1 cellular context compared by ENCODE assay signal in the genomic region with DNA sequence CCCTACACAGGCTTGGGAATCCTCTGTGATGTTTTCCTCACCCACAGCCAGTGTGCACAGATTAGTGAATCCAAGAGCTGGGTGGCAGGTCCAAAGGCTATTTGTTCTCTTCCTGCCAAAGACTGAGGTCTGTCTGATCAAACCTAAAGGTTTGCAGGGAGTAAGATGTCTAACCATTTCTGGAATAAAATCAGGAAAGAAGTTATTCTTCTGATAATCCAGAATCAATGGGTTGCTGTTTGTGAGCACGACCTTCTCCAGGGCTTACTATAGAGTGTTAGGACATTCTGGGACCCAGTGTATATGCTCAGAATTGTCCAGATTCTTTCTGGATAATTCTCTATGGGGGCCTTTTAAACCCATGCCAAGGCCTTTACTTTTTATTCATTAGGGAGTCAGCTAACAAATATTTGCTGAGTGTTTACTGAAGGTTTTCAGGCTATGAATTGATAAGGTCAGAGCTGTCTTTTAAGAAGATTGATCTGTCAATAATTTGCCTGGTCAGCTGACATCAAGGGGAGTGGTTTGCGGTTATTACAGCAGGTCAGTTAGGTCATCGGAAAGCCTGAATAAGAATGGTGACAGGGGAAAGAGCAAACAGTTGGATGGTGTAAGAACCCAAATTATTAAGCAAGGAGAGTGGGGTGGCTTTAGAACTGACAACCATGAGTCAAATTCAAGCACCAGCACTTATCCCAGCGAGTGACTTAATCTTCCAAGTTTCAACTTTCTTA.
A peak's percentile ranks its signal among the peaks of the same experiment; 100 is the strongest.
TF ChIP-seq lines count a peak whose summit lies in the region.

No MANE protein-coding gene starts in this region.

TF ChIP-seq in HepG2, 621 proteins besides CTCF, POLR2A, EP300 and RAD21 (continued from another document and continues in another):
- TF ChIP-seq, protein P1, sequence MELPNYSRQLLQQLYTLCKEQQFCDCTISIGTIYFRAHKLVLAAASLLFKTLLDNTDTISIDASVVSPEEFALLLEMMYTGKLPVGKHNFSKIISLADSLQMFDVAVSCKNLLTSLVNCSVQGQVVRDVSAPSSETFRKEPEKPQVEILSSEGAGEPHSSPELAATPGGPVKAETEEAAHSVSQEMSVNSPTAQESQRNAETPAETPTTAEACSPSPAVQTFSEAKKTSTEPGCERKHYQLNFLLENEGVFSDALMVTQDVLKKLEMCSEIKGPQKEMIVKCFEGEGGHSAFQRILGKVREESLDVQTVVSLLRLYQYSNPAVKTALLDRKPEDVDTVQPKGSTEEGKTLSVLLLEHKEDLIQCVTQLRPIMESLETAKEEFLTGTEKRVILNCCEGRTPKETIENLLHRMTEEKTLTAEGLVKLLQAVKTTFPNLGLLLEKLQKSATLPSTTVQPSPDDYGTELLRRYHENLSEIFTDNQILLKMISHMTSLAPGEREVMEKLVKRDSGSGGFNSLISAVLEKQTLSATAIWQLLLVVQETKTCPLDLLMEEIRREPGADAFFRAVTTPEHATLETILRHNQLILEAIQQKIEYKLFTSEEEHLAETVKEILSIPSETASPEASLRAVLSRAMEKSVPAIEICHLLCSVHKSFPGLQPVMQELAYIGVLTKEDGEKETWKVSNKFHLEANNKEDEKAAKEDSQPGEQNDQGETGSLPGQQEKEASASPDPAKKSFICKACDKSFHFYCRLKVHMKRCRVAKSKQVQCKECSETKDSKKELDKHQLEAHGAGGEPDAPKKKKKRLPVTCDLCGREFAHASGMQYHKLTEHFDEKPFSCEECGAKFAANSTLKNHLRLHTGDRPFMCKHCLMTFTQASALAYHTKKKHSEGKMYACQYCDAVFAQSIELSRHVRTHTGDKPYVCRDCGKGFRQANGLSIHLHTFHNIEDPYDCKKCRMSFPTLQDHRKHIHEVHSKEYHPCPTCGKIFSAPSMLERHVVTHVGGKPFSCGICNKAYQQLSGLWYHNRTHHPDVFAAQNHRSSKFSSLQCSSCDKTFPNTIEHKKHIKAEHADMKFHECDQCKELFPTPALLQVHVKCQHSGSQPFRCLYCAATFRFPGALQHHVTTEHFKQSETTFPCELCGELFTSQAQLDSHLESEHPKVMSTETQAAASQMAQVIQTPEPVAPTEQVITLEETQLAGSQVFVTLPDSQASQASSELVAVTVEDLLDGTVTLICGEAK (IDR thresholded peaks at IDR 0.05): no peak
- TF ChIP-seq, protein P1 (CRISPR knock-in tag; IDR thresholded peaks at IDR 0.05): no peak
- TF ChIP-seq SAFB2 (CRISPR knock-in tag; IDR thresholded peaks at IDR 0.05; ENCODE audit: borderline replicate concordance, low read depth) (no peak), ZNF34 (CRISPR knock-in tag; IDR thresholded peaks at IDR 0.05; ENCODE audit: borderline replicate concordance) (no peak), NFKB2 (CRISPR knock-in tag; IDR thresholded peaks at IDR 0.05; ENCODE audit: borderline replicate concordance) (no peak), MIER2 (CRISPR knock-in tag; IDR thresholded peaks at IDR 0.05) (no peak), NFIB (CRISPR knock-in tag; IDR thresholded peaks at IDR 0.05; ENCODE audit: borderline replicate concordance) (no peak), TGIF2 (CRISPR knock-in tag; IDR thresholded peaks at IDR 0.05) (peak; percentile 72; the same call in 1 of the 2 replicates), ZNF124 (CRISPR knock-in tag; IDR thresholded peaks at IDR 0.05) (peak; percentile 43; the same call in 1 of the 2 replicates), ZNF232 (CRISPR knock-in tag; IDR thresholded peaks at IDR 0.05; ENCODE audit: borderline replicate concordance) (no peak), NPAS2 (CRISPR knock-in tag; IDR thresholded peaks at IDR 0.05; ENCODE audit: borderline replicate concordance) (no peak), ZFAT (CRISPR knock-in tag; conservative IDR thresholded peaks at IDR 0.05) (no peak), TEAD2 (CRISPR knock-in tag; IDR thresholded peaks at IDR 0.05) (no peak), TOE1 (CRISPR knock-in tag; IDR thresholded peaks at IDR 0.05) (no peak), ZNF598 (CRISPR knock-in tag; IDR thresholded peaks at IDR 0.05; ENCODE audit: borderline replicate concordance) (no peak), NFRKB (IDR thresholded peaks at IDR 0.05) (no peak), HOXA9 (CRISPR knock-in tag; IDR thresholded peaks at IDR 0.05; ENCODE audit: borderline replicate concordance) (no peak), ZSCAN12 (CRISPR knock-in tag; IDR thresholded peaks at IDR 0.05) (no peak), RFXAP (CRISPR knock-in tag; IDR thresholded peaks at IDR 0.05; ENCODE audit: borderline replicate concordance) (no peak), SP4 (CRISPR knock-in tag; IDR thresholded peaks at IDR 0.05) (no peak), SCMH1 (CRISPR knock-in tag; IDR thresholded peaks at IDR 0.05; ENCODE audit: borderline replicate concordance) (no peak), HOXA3 (CRISPR knock-in tag; IDR thresholded peaks at IDR 0.05) (peak; percentile 12), ZZZ3 (CRISPR knock-in tag; IDR thresholded peaks at IDR 0.05; ENCODE audit: borderline replicate concordance) (no peak), ZNF501 (CRISPR knock-in tag; IDR thresholded peaks at IDR 0.05) (peak; percentile 6; the same call in 1 of the 2 replicates), POLR2AphosphoS5 (IDR thresholded peaks at IDR 0.05; ENCODE audit: low read depth, low read length) (no peak), FOSL1 (CRISPR knock-in tag; IDR thresholded peaks at IDR 0.05; ENCODE audit: borderline replicate concordance) (no peak; the same call in 1 of the 2 replicates)
- TF ChIP-seq, protein P2, sequence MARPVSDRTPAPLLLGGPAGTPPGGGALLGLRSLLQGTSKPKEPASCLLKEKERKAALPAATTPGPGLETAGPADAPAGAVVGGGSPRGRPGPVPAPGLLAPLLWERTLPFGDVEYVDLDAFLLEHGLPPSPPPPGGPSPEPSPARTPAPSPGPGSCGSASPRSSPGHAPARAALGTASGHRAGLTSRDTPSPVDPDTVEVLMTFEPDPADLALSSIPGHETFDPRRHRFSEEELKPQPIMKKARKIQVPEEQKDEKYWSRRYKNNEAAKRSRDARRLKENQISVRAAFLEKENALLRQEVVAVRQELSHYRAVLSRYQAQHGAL (CRISPR knock-in tag; IDR thresholded peaks at IDR 0.05; ENCODE audit: not compliant biosample characterization): no peak
- TF ChIP-seq, protein P3, sequence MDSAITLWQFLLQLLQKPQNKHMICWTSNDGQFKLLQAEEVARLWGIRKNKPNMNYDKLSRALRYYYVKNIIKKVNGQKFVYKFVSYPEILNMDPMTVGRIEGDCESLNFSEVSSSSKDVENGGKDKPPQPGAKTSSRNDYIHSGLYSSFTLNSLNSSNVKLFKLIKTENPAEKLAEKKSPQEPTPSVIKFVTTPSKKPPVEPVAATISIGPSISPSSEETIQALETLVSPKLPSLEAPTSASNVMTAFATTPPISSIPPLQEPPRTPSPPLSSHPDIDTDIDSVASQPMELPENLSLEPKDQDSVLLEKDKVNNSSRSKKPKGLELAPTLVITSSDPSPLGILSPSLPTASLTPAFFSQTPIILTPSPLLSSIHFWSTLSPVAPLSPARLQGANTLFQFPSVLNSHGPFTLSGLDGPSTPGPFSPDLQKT (CRISPR knock-in tag; IDR thresholded peaks at IDR 0.05; ENCODE audit: borderline replicate concordance): no peak
- TF ChIP-seq, protein P4, sequence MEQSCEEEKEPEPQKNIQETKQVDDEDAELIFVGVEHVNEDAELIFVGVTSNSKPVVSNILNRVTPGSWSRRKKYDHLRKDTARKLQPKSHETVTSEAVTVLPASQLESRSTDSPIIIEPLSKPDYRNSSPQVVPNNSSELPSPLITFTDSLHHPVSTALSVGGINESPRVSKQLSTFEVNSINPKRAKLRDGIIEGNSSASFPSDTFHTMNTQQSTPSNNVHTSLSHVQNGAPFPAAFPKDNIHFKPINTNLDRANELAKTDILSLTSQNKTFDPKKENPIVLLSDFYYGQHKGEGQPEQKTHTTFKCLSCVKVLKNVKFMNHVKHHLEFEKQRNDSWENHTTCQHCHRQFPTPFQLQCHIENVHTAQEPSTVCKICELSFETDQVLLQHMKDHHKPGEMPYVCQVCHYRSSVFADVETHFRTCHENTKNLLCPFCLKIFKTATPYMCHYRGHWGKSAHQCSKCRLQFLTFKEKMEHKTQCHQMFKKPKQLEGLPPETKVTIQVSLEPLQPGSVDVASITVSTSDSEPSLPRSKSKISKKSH (CRISPR knock-in tag; IDR thresholded peaks at IDR 0.05; ENCODE audit: borderline replicate concordance): no peak
- TF ChIP-seq, protein P5, sequence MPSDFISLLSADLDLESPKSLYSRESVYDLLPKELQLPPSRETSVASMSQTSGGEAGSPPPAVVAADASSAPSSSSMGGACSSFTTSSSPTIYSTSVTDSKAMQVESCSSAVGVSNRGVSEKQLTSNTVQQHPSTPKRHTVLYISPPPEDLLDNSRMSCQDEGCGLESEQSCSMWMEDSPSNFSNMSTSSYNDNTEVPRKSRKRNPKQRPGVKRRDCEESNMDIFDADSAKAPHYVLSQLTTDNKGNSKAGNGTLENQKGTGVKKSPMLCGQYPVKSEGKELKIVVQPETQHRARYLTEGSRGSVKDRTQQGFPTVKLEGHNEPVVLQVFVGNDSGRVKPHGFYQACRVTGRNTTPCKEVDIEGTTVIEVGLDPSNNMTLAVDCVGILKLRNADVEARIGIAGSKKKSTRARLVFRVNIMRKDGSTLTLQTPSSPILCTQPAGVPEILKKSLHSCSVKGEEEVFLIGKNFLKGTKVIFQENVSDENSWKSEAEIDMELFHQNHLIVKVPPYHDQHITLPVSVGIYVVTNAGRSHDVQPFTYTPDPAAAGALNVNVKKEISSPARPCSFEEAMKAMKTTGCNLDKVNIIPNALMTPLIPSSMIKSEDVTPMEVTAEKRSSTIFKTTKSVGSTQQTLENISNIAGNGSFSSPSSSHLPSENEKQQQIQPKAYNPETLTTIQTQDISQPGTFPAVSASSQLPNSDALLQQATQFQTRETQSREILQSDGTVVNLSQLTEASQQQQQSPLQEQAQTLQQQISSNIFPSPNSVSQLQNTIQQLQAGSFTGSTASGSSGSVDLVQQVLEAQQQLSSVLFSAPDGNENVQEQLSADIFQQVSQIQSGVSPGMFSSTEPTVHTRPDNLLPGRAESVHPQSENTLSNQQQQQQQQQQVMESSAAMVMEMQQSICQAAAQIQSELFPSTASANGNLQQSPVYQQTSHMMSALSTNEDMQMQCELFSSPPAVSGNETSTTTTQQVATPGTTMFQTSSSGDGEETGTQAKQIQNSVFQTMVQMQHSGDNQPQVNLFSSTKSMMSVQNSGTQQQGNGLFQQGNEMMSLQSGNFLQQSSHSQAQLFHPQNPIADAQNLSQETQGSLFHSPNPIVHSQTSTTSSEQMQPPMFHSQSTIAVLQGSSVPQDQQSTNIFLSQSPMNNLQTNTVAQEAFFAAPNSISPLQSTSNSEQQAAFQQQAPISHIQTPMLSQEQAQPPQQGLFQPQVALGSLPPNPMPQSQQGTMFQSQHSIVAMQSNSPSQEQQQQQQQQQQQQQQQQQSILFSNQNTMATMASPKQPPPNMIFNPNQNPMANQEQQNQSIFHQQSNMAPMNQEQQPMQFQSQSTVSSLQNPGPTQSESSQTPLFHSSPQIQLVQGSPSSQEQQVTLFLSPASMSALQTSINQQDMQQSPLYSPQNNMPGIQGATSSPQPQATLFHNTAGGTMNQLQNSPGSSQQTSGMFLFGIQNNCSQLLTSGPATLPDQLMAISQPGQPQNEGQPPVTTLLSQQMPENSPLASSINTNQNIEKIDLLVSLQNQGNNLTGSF (CRISPR knock-in tag; IDR thresholded peaks at IDR 0.05): no peak
- TF ChIP-seq, protein P6, sequence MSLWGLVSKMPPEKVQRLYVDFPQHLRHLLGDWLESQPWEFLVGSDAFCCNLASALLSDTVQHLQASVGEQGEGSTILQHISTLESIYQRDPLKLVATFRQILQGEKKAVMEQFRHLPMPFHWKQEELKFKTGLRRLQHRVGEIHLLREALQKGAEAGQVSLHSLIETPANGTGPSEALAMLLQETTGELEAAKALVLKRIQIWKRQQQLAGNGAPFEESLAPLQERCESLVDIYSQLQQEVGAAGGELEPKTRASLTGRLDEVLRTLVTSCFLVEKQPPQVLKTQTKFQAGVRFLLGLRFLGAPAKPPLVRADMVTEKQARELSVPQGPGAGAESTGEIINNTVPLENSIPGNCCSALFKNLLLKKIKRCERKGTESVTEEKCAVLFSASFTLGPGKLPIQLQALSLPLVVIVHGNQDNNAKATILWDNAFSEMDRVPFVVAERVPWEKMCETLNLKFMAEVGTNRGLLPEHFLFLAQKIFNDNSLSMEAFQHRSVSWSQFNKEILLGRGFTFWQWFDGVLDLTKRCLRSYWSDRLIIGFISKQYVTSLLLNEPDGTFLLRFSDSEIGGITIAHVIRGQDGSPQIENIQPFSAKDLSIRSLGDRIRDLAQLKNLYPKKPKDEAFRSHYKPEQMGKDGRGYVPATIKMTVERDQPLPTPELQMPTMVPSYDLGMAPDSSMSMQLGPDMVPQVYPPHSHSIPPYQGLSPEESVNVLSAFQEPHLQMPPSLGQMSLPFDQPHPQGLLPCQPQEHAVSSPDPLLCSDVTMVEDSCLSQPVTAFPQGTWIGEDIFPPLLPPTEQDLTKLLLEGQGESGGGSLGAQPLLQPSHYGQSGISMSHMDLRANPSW (CRISPR knock-in tag; IDR thresholded peaks at IDR 0.05; ENCODE audit: borderline replicate concordance): no peak
- TF ChIP-seq, protein P7, sequence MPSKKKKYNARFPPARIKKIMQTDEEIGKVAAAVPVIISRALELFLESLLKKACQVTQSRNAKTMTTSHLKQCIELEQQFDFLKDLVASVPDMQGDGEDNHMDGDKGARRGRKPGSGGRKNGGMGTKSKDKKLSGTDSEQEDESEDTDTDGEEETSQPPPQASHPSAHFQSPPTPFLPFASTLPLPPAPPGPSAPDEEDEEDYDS (CRISPR knock-in tag; IDR thresholded peaks at IDR 0.05): peak; percentile 74
